8 cellular contexts compared by ENCODE assay signal in genomic region chr6:28355743-28356665, GRCh38. TPM values are rescaled to one million over a fixed set of nuclear protein-coding genes. Genes with fewer than 3 reads are reported as not detected.
DNase-seq lines count a peak whose midpoint lies in the region; ATAC-seq and TF ChIP-seq lines count a peak whose summit lies in the region.

No MANE protein-coding gene starts in this region.

- DNase-seq in NK-92 treated with Interleukin-12 subunit alpha and Interleukin-12 subunit beta, amount 100 ng/mL, for 24 hours (lab: John Stamatoyannopoulos, UW), result peak; percentile 36
- DNase-seq in NK-92 (lab: John Stamatoyannopoulos, UW; ENCODE audit: unreplicated experiment) (no peak), NCI-H446 treated with DMSO at 0.1 percent for 48 hours (lab: John Stamatoyannopoulos, UW) (peak; percentile 71), colonic mucosa (peak; percentile 91), kidney epithelial cell (ENCODE audit: low read depth) (peak; percentile 68)
- DNase-seq in activated CD4-positive, alpha-beta T cell treated with anti-CD3 and anti-CD28 coated beads for 36 hours, result peak; percentile 71
- DNase-seq in stimulated activated CD4-positive, alpha-beta T cell treated with anti-CD3 and anti-CD28 coated beads, Interleukin-12 subunit alpha, Interleukin-12 subunit beta, amount 100 ng/mL, for 48 hours (ENCODE audit: low read depth in 2 of 3, low spot score in 1 of 3), result peak in 2 of 3 donors; percentile 34 to 87

- intact Hi-C loops in activated CD4-positive, alpha-beta T cell treated with anti-CD3 and anti-CD28 coated beads for 36 hours (cut with DNase I, micrococcal nuclease), result loop anchor here (1.0 to 5.0 kb wide), 5 partner anchors 144 to 453 kb away; partner anchors contain the start of gene ZNF165 (in 1 of the 2)
- intact Hi-C loops in colonic mucosa (cut with DNase I), result loop anchor here (5.0 to 10.0 kb wide), 3 partner anchors 131 to 451 kb away; partner anchors contain the start of gene ZSCAN9

- H3K9ac ChIP-seq in colonic mucosa (ENCODE audit: low read depth in 2 of 2, low read length in 2 of 2), result peak overlapping the region; percentile 64 to 78

- POLR2A ChIA-PET in activated CD4-positive, alpha-beta T cell treated with anti-CD3 and anti-CD28 coated beads for 36 hours (lab: Charles Lee), result interaction anchor here (0.5 to 0.8 kb wide), 2 partner anchors 89 to 215 kb away, joined by 3 read pairs; partner anchors contain the start of genes ZKSCAN8 and ZSCAN26

- H3K27me3 ChIP-seq in colonic mucosa (no peaks in the 10 kb centered on the region), kidney epithelial cell (ENCODE audit: control insufficient read depth, insufficient read depth, low read length) (no peaks in the 10 kb centered on the region)

- H3K4me1 Mint-ChIP-seq in activated CD4-positive, alpha-beta T cell treated with anti-CD3 and anti-CD28 coated beads for 36 hours, result peaks cover 15% of the 10 kb centered on the region

- H3K4me3 ChIP-seq in colonic mucosa, result peak overlapping the region; percentile 50
- peak overlapping the region; percentile 52 for H3K4me3 ChIP-seq in kidney epithelial cell (ENCODE audit: low read depth, low read length)

- H3K27ac ChIP-seq in colonic mucosa, result peak overlapping the region; percentile 85

- H3K4me1 ChIP-seq in colonic mucosa, result peaks cover 4% of the 10 kb centered on the region

- H3K36me3 ChIP-seq in colonic mucosa (no peaks in the 10 kb centered on the region), kidney epithelial cell (ENCODE audit: control insufficient read depth, insufficient read depth, low read length) (no peaks in the 10 kb centered on the region)

- peak; percentile 71 for ATAC-seq in HG03196 (IDR thresholded peaks at IDR 0.05; ENCODE audit: unreplicated experiment)
- ATAC-seq in activated CD4-positive, alpha-beta T cell treated with anti-CD3 and anti-CD28 coated beads for 36 hours, result peak; percentile 85

- CTCF ChIA-PET in activated CD4-positive, alpha-beta T cell treated with anti-CD3 and anti-CD28 coated beads for 36 hours (lab: Charles Lee), result interaction anchor here (0.5 to 2.4 kb wide), 29 partner anchors 10 to 459 kb away, joined by 3 to 14 read pairs (median 3); partner anchors contain the start of genes PGBD1, ZKSCAN8, ZSCAN12 and ZSCAN16

- H3K36me3 Mint-ChIP-seq in activated CD4-positive, alpha-beta T cell treated with anti-CD3 and anti-CD28 coated beads for 36 hours (ENCODE audit: low read depth), result no peaks in the 10 kb centered on the region

- peak overlapping the region; percentile 75 for H3K4me3 Mint-ChIP-seq in activated CD4-positive, alpha-beta T cell treated with anti-CD3 and anti-CD28 coated beads for 36 hours

- peak; percentile 69 for TF ChIP-seq CTCF in colonic mucosa (IDR thresholded peaks at IDR 0.05)
- peak; percentile 71 for TF ChIP-seq CTCF in kidney epithelial cell (IDR thresholded peaks at IDR 0.05; ENCODE audit: insufficient read depth, low read length, poor library complexity, severe bottlenecking)

- no peaks in the 10 kb centered on the region for H3K9me3 ChIP-seq in colonic mucosa

- H3K27ac Mint-ChIP-seq in activated CD4-positive, alpha-beta T cell treated with anti-CD3 and anti-CD28 coated beads for 36 hours, result peak overlapping the region; percentile 81

- no peaks in the 10 kb centered on the region for H3K27me3 Mint-ChIP-seq in activated CD4-positive, alpha-beta T cell treated with anti-CD3 and anti-CD28 coated beads for 36 hours

- H3K9me3 Mint-ChIP-seq in activated CD4-positive, alpha-beta T cell treated with anti-CD3 and anti-CD28 coated beads for 36 hours (ENCODE audit: low read depth), result no peaks in the 10 kb centered on the region

RNA-seq across cellular contexts. Expression of gene ZKSCAN3, which starts 6.3 kb away (rescaled TPM):
- 1 to 10 TPM; 2.2 to 3.1 TPM for total RNA-seq in activated CD4-positive, alpha-beta T cell treated with anti-CD3 and anti-CD28 coated beads for 36 hours
- total RNA-seq in colonic mucosa, result 1 to 10 TPM; 4.9 to 6.1 TPM
- 3.6 and 5.5 TPM in 2 replicates for total RNA-seq in kidney epithelial cell

RNA-seq across cellular contexts. Expression of gene ZSCAN31, which starts 20.1 kb away (rescaled TPM):
- total RNA-seq in activated CD4-positive, alpha-beta T cell treated with anti-CD3 and anti-CD28 coated beads for 36 hours, result 1 to 10 TPM; 1.3 to 1.8 TPM
- total RNA-seq in colonic mucosa (1 to 10 TPM; 6.6 to 7.0 TPM), kidney epithelial cell (4.0 and 5.6 TPM in 2 replicates)

RNA-seq across cellular contexts. Expression of gene ZSCAN12, which starts 43.5 kb away (rescaled TPM):
- total RNA-seq in activated CD4-positive, alpha-beta T cell treated with anti-CD3 and anti-CD28 coated beads for 36 hours, result 1 to 10 TPM; 6.9 to 7.6 TPM
- total RNA-seq in colonic mucosa (1 to 10 TPM; 4.5 to 4.9 TPM), kidney epithelial cell (6.5 and 6.7 TPM in 2 replicates)
